24 cellular contexts compared by ENCODE assay signal in genomic region chr22:43697894-43698293, GRCh38.
"Had no signal": no experiment of that assay in that cellular context is flagged by ENCODE, and none has a peak within 500 bp of the region (broad histone marks: within the 10 kb centered on the region; RNA-seq: fewer than 3 reads in every experiment).

No MANE protein-coding gene starts in this region.

- H3K4me1 ChIP-seq: left ventricle myocardium inferior, pancreas, prostate gland, sigmoid colon, spleen, suprapubic skin, tibial artery, uterus had no signal

- H3K4me3 Mint-ChIP-seq: naive thymus-derived CD8-positive, alpha-beta T cell; nephron; neural crest cell; stimulated activated effector memory CD8-positive, alpha-beta T cell treated with anti-CD3 and anti-CD28 coated beads, Interleukin-12 subunit alpha, Interleukin-12 subunit beta, amount 100 ng/mL, for 72 hours; stimulated activated naive CD8-positive, alpha-beta T cell treated with anti-CD3 and anti-CD28 coated beads, Interleukin-15, Interleukin-2, amounts not matched to agents 100 ng/mL and 50 ng/mL, for 24 hours; type B pancreatic cell had no signal

- FAIRE-seq: pancreas, small intestine had no signal

- H3K9me3 Mint-ChIP-seq: type B pancreatic cell had no signal

- H3K4me3 ChIP-seq: left ventricle myocardium inferior, lung, pancreas, prostate gland, sigmoid colon, spleen, suprapubic skin, thoracic aorta, tibial artery, uterus had no signal

- ATAC-seq: naive thymus-derived CD8-positive, alpha-beta T cell; pancreas; right cardiac atrium; stimulated activated effector memory CD8-positive, alpha-beta T cell treated with anti-CD3 and anti-CD28 coated beads, Interleukin-12 subunit alpha, Interleukin-12 subunit beta, amount 100 ng/mL, for 72 hours had no signal

- DNase-seq: islet precursor cell; left ventricle myocardium inferior; naive thymus-derived CD8-positive, alpha-beta T cell; nucleus accumbens; pancreas; posterior cingulate gyrus; retina; right cardiac atrium; sigmoid colon; small intestine; spleen; stimulated activated CD4-positive, alpha-beta T cell treated with anti-CD3 and anti-CD28 coated beads, Interleukin-4, amount 100 ng/mL, for 24 hours; stimulated activated naive CD4-positive, alpha-beta T cell; tibial artery; uterus had no signal

- H3K36me3 ChIP-seq: pancreas, prostate gland, sigmoid colon, spleen, suprapubic skin, thoracic aorta, tibial artery, uterus had no signal

- H3K9me3 ChIP-seq: pancreas, prostate gland, sigmoid colon, thoracic aorta had no signal

- H3K27me3 ChIP-seq: pancreas, sigmoid colon, spleen, suprapubic skin, tibial artery, uterus had no signal

- H3K27ac Mint-ChIP-seq: naive thymus-derived CD8-positive, alpha-beta T cell; nephron; stimulated activated effector memory CD8-positive, alpha-beta T cell treated with anti-CD3 and anti-CD28 coated beads, Interleukin-12 subunit alpha, Interleukin-12 subunit beta, amount 100 ng/mL, for 72 hours; stimulated activated naive CD8-positive, alpha-beta T cell treated with anti-CD3 and anti-CD28 coated beads, Interleukin-15, Interleukin-2, amounts not matched to agents 100 ng/mL and 50 ng/mL, for 24 hours; type B pancreatic cell had no signal

- H3K4me1 Mint-ChIP-seq: naive thymus-derived CD8-positive, alpha-beta T cell; nephron; neural crest cell; stimulated activated effector memory CD8-positive, alpha-beta T cell treated with anti-CD3 and anti-CD28 coated beads, Interleukin-12 subunit alpha, Interleukin-12 subunit beta, amount 100 ng/mL, for 72 hours had no signal

- H3K27ac ChIP-seq: left ventricle myocardium inferior, pancreas, prostate gland, sigmoid colon, spleen, suprapubic skin, thoracic aorta, tibial artery, uterus had no signal

- H3K36me3 Mint-ChIP-seq: stimulated activated effector memory CD8-positive, alpha-beta T cell treated with anti-CD3 and anti-CD28 coated beads, Interleukin-12 subunit alpha, Interleukin-12 subunit beta, amount 100 ng/mL, for 72 hours; type B pancreatic cell had no signal
